Comparison of ENCODE assay signal across 21 cellular contexts in genomic region chr5:84825616-84826015, GRCh38.
"Had no signal": no experiment of that assay in that cellular context is flagged by ENCODE, and none has a peak within 500 bp of the region (broad histone marks: within the 10 kb centered on the region; RNA-seq: fewer than 3 reads in every experiment).

No MANE protein-coding gene starts in this region.

- H3K4me3 ChIP-seq: dorsolateral prefrontal cortex, left ventricle myocardium inferior, mucosa of descending colon, right atrium auricular region, skin epidermis, transverse colon, vagina had no signal

- H3K4me1 ChIP-seq: left ventricle myocardium inferior, right atrium auricular region, transverse colon, vagina had no signal

- DNase-seq: activated CD4-positive, alpha-beta T cell treated with anti-CD3 and anti-CD28 coated beads for 1 hour; activated CD4-positive, alpha-beta T cell treated with anti-CD3 and anti-CD28 coated beads, Interleukin-2, amount 50 U/mL, for 4 hours; activated naive CD4-positive, alpha-beta T cell treated with anti-CD3 and anti-CD28 coated beads for 36 hours; activated naive CD8-positive, alpha-beta T cell treated with anti-CD3 and anti-CD28 coated beads, Interleukin-2, amount 50 U/mL, for 24 hours; dorsolateral prefrontal cortex; endodermal cell; erythroblast; hippocampal formation; left ventricle myocardium inferior; mucosa of descending colon; natural killer cell; nucleus accumbens; posterior cingulate gyrus; stimulated activated naive CD8-positive, alpha-beta T cell treated with anti-CD3 and anti-CD28 coated beads, Interleukin-15, Interleukin-2, amounts not matched to agents 100 U/mL and 50 U/mL, for 24 hours; T-helper 1 cell; T1000; transverse colon had no signal

- H3K27me3 ChIP-seq: dorsolateral prefrontal cortex, right atrium auricular region, transverse colon, vagina had no signal

- H3K9me3 ChIP-seq: mucosa of descending colon, transverse colon, vagina had no signal

- ATAC-seq: activated naive CD8-positive, alpha-beta T cell treated with anti-CD3 and anti-CD28 coated beads, Interleukin-2, amount 50 U/mL, for 24 hours; activated T-helper 17 cell treated with anti-CD3 and anti-CD28 coated beads, Interleukin-2, amount 50 U/mL, for 72 hours; mucosa of descending colon; natural killer cell; stimulated activated naive CD8-positive, alpha-beta T cell treated with anti-CD3 and anti-CD28 coated beads, Interleukin-15, Interleukin-2, amounts not matched to agents 100 U/mL and 50 U/mL, for 24 hours had no signal

- H3K27ac ChIP-seq: dorsolateral prefrontal cortex, left ventricle myocardium inferior, right atrium auricular region, skin epidermis, transverse colon, vagina had no signal

- H3K36me3 ChIP-seq: left ventricle myocardium inferior, right atrium auricular region, transverse colon, vagina had no signal
